In genomic region chr16:1379863-1380174, GRCh38 we compare ENCODE assay signal across 6 cellular contexts. TPM values are rescaled to one million over a fixed set of nuclear protein-coding genes. Genes with fewer than 3 reads are reported as not detected.
DNase-seq lines count a peak whose midpoint lies in the region; ATAC-seq and TF ChIP-seq lines count a peak whose summit lies in the region.

No MANE protein-coding gene starts in this region.

- peaks cover 6% of the 10 kb centered on the region for H3K36me3 ChIP-seq in CD8-positive, alpha-beta T cell (ENCODE audit: insufficient read depth, low read length)

- no peak for DNase-seq in CD8-positive, alpha-beta T cell
- peak; percentile 63 for DNase-seq in NCI-H748 (lab: John Stamatoyannopoulos, UW; ENCODE audit: unreplicated experiment)
- DNase-seq in iPS-NIHi7 (ENCODE audit: extremely low spot score) = peak; percentile 88
- no peak for DNase-seq in NCI-H187 (lab: John Stamatoyannopoulos, UW)
- DNase-seq in erythroblast (lab: John Stamatoyannopoulos, UW) = no peak
- DNase-seq in stimulated activated CD8-positive, alpha-beta memory T cell treated with anti-CD3 and anti-CD28 coated beads, Interleukin-4, amount 100 ng/mL, for 48 hours = no peak

- no peak overlapping the region for H3K4me3 ChIP-seq in CD8-positive, alpha-beta T cell (ENCODE audit: low read depth, low read length)

- no peak overlapping the region for H3K27ac ChIP-seq in CD8-positive, alpha-beta T cell (ENCODE audit: low read depth, low read length)

- ATAC-seq in CD8-positive, alpha-beta T cell = no peak

- H3K9me3 Mint-ChIP-seq in CD8-positive, alpha-beta T cell = no peaks in the 10 kb centered on the region

- H3K4me1 ChIP-seq in CD8-positive, alpha-beta T cell (ENCODE audit: insufficient read depth, low read length) = peaks cover 17% of the 10 kb centered on the region

- peak overlapping the region; percentile 22 for H3K27ac Mint-ChIP-seq in CD8-positive, alpha-beta T cell

- peak overlapping the region; percentile 72 for H3K4me3 Mint-ChIP-seq in CD8-positive, alpha-beta T cell

- intact Hi-C loops in CD8-positive, alpha-beta T cell (cut with DNase I, micrococcal nuclease) = loop anchor here (2.0 to 10.0 kb wide), 4 partner anchors 32 to 115 kb away; partner anchors contain the start of genes TELO2 (in 1 of the 2) and UNKL (in 1 of the 2)

- no peak for TF ChIP-seq CTCF in CD8-positive, alpha-beta T cell (IDR thresholded peaks at IDR 0.05)

- POLR2A ChIA-PET in CD8-positive, alpha-beta T cell (lab: Charles Lee) = interaction anchor here (1.1 kb wide), 1 partner anchor 14 kb away, joined by 3 read pairs; no protein-coding TSS in a partner anchor

- no peaks in the 10 kb centered on the region for H3K27me3 Mint-ChIP-seq in CD8-positive, alpha-beta T cell (ENCODE audit: low read depth)

- H3K27me3 ChIP-seq in CD8-positive, alpha-beta T cell (ENCODE audit: insufficient read depth, low read length) = no peaks in the 10 kb centered on the region

- CTCF ChIA-PET in CD8-positive, alpha-beta T cell (lab: Charles Lee) = interaction anchor here (0.8 to 3.0 kb wide), 2 partner anchors 11 to 16 kb away, joined by 3 to 13 read pairs; no protein-coding TSS in a partner anchor

- TF ChIP-seq POLR2A in erythroblast (IDR thresholded peaks at IDR 0.05; ENCODE audit: low read length) = no peak

- peaks cover 14% of the 10 kb centered on the region for H3K4me1 Mint-ChIP-seq in CD8-positive, alpha-beta T cell (ENCODE audit: low read depth)

- H3K36me3 Mint-ChIP-seq in CD8-positive, alpha-beta T cell = peaks cover 33% of the 10 kb centered on the region

- no peaks in the 10 kb centered on the region for H3K9me3 ChIP-seq in CD8-positive, alpha-beta T cell (ENCODE audit: low read length)

RNA-seq across cellular contexts. Expression of gene GNPTG, which starts 28.1 kb away (rescaled TPM):
- 10 to 100 TPM; 30.7 to 31.9 TPM for total RNA-seq in CD8-positive, alpha-beta T cell

RNA-seq across cellular contexts. Expression of gene TSR3, which starts 28.1 kb away (rescaled TPM):
- total RNA-seq in CD8-positive, alpha-beta T cell = 10 to 100 TPM; 21.6 to 22.7 TPM

RNA-seq across cellular contexts. Expression of gene UNKL, which starts 34.7 kb away (rescaled TPM):
- 10 to 100 TPM; 52.9 to 53.3 TPM for total RNA-seq in CD8-positive, alpha-beta T cell

RNA-seq across cellular contexts. Expression of gene UQCC4, which starts 40.7 kb away (rescaled TPM):
- total RNA-seq in CD8-positive, alpha-beta T cell = 10 to 100 TPM in 1 of 2 experiments, 1 to 10 TPM in 1; 8.1 to 10.3 TPM

RNA-seq across cellular contexts. Expression of gene BAIAP3, which starts 46.4 kb away (rescaled TPM):
- total RNA-seq in CD8-positive, alpha-beta T cell = 10 to 100 TPM; 13.8 to 18.3 TPM

Comparison
In these comparisons a context has a peak if more than half of its experiments do, and no peak if none do; other contexts are left out.
1. DNase-seq: peak in NCI-H748 (single experiment) and iPS-NIHi7 (single experiment); none in CD8-positive, alpha-beta T cell (0 of 7), NCI-H187 (0 of 2), erythroblast (0 of 2) and stimulated activated CD8-positive, alpha-beta memory T cell treated with anti-CD3 and anti-CD28 coated beads, Interleukin-4, amount 100 ng/mL, for 48 hours (single experiment).